8 cellular contexts compared by ENCODE assay signal in genomic region chr14:103528512-103529382, GRCh38. TPM values are rescaled to one million over a fixed set of nuclear protein-coding genes. Genes with fewer than 3 reads are reported as not detected.
A peak's percentile ranks its signal among the peaks of the same experiment; 100 is the strongest.
DNase-seq lines count a peak whose midpoint lies in the region; ATAC-seq and TF ChIP-seq lines count a peak whose summit lies in the region.

TSS of gene TRMT61A (plus strand) at chr14:103529196. CDS start at chr14:103529979, 783 bp downstream.

- H3K9me3 ChIP-seq in iPS-18c (ENCODE audit: control insufficient read depth, insufficient read depth, low read length) (no peaks in the 10 kb centered on the region), skeletal muscle tissue (ENCODE audit: control insufficient read depth in 3 of 3, low read length in 3 of 3) (no peaks in the 10 kb centered on the region)

- peaks cover 0 to 2% (median 0%) of the 10 kb centered on the region in 3 donors for H3K27me3 ChIP-seq in skeletal muscle tissue (ENCODE audit: control insufficient read depth in 3 of 3, insufficient read depth in 3 of 3, low read length in 3 of 3)

- peak within 1 kb of the TSS; percentile 90 for H3K4me3 Mint-ChIP-seq in MCF 10A (ENCODE audit: unreplicated experiment)

- POLR2A ChIA-PET in MCF 10A (lab: Yijun Ruan, JAX), result interaction anchor here (0.6 to 4.2 kb wide), 17 partner anchors 9 to 984 kb away, joined by 3 to 61 read pairs (median 5); partner anchors contain the start of genes BAG5, COA8 and EIF5

- H3K27ac Mint-ChIP-seq in MCF 10A (ENCODE audit: low read depth, unreplicated experiment), result peak within 1 kb of the TSS; percentile 96

- peak; percentile 94 for DNase-seq in EH (ENCODE audit: low read depth)
- DNase-seq in NCI-H2107 treated with DMSO at 0.1 percent for 48 hours (lab: John Stamatoyannopoulos, UW; ENCODE audit: unreplicated experiment), result peak; percentile 83
- peak; percentile 90 for DNase-seq in MCF 10A (ENCODE audit: unreplicated experiment)

- no peaks in the 10 kb centered on the region for H3K27me3 Mint-ChIP-seq in MCF 10A (ENCODE audit: insufficient read depth, unreplicated experiment)

- intact Hi-C loops in MCF 10A (cut with micrococcal nuclease), result no loop called here

- H3K36me3 Mint-ChIP-seq in MCF 10A (ENCODE audit: insufficient read depth, unreplicated experiment), result peaks cover 15% of the 10 kb centered on the region

- H3K9ac ChIP-seq in skeletal muscle tissue (ENCODE audit: low read depth in 1 of 3, low read length in 3 of 3), result peak within 1 kb of the TSS; percentile 83 to 90 (median 86)

- H3K27ac ChIP-seq in VCaP (peak within 1 kb of the TSS; percentile 98), skeletal muscle tissue (ENCODE audit: low read depth, low read length) (peak within 1 kb of the TSS; percentile 92)

- H3K9me3 Mint-ChIP-seq in MCF 10A (ENCODE audit: unreplicated experiment), result no peaks in the 10 kb centered on the region

- H3K4me1 Mint-ChIP-seq in MCF 10A (ENCODE audit: insufficient read depth, unreplicated experiment), result peaks cover 8% of the 10 kb centered on the region

- CTCF ChIA-PET in MCF 10A (lab: Yijun Ruan, JAX), result interaction anchor here (0.8 to 5.5 kb wide), 6 partner anchors 7 to 29 kb away, joined by 3 to 34 read pairs (median 7); no protein-coding TSS in a partner anchor

- peaks cover 5 to 22% (median 16%) of the 10 kb centered on the region in 3 donors for H3K36me3 ChIP-seq in skeletal muscle tissue (ENCODE audit: control insufficient read depth in 3 of 3, insufficient read depth in 3 of 3, low read length in 3 of 3)

- no peak for TF ChIP-seq CTCF in VCaP (conservative IDR thresholded peaks at IDR 0.05)
- TF ChIP-seq CTCF in MCF 10A (IDR thresholded peaks at IDR 0.05; ENCODE audit: unreplicated experiment), result no peak

- ATAC-seq in HG02840 (IDR thresholded peaks at IDR 0.05; ENCODE audit: low FRiP score, unreplicated experiment) (peak; percentile 42), HG02571 (IDR thresholded peaks at IDR 0.05; ENCODE audit: unreplicated experiment) (no peak)

- H3K4me1 ChIP-seq in skeletal muscle tissue (ENCODE audit: control insufficient read depth in 3 of 3, insufficient read depth in 3 of 3, low read length in 3 of 3), result peaks cover 35 to 39% (median 37%) of the 10 kb centered on the region in 3 donors

- peak within 1 kb of the TSS; percentile 88 for H3K4me3 ChIP-seq in iPS-18c (ENCODE audit: insufficient read depth, low read depth, low read length)
- H3K4me3 ChIP-seq in skeletal muscle tissue (ENCODE audit: low read length in 3 of 3), result peak within 1 kb of the TSS; percentile 83 to 93 (median 89)

- TSS peak; percentile 87 for BruUV-seq in MCF 10A (replicated peaks; lab: Mats Ljungman, UMichigan)

RNA-seq across cellular contexts. Expression of gene TRMT61A, which starts in this region (rescaled TPM):
- 10.2 and 15.8 TPM in 2 replicates for total RNA-seq in MCF 10A (2022)
- 4.7 TPM for total RNA-seq in skeletal muscle tissue
